1 cellular context compared by ENCODE assay signal in the genomic region with DNA sequence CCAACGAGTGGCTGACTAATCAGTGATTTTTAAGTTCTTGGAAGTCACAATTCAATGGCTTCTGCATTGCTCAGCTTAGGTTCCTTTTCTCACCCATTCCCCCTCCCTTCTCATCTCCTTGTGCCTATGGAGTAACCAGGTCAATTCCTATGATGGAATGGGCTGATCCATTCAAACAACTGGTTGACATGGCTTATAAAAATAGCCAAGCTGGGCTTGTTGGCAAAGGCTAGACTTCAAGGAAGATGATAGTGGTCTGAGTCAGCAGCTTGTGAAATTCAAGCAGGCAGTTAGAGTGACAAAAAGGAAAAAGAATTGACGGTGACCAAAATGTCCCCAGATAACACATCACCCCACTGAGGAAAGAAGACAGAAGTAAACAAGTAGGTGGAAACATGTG.
A peak's percentile ranks its signal among the peaks of the same experiment; 100 is the strongest.
TF ChIP-seq lines count a peak whose summit lies in the region.

No MANE protein-coding gene starts in this region.

TF ChIP-seq in IMR-90, 13 proteins besides CTCF, POLR2A, EP300 and RAD21:
- TF ChIP-seq CEBPB (IDR thresholded peaks at IDR 0.05; ENCODE audit: low read depth, low read length) (peak; percentile 86), FOS (IDR thresholded peaks at IDR 0.05; ENCODE audit: low read depth, low read length) (peak; percentile 58), MAFK (IDR thresholded peaks at IDR 0.05; ENCODE audit: low read depth, low read length) (peak; percentile 65; the same call in 1 of the 2 replicates), MXI1 (IDR thresholded peaks at IDR 0.05; ENCODE audit: borderline replicate concordance, low read depth, low read length) (no peak)
- TF ChIP-seq, protein P1, sequence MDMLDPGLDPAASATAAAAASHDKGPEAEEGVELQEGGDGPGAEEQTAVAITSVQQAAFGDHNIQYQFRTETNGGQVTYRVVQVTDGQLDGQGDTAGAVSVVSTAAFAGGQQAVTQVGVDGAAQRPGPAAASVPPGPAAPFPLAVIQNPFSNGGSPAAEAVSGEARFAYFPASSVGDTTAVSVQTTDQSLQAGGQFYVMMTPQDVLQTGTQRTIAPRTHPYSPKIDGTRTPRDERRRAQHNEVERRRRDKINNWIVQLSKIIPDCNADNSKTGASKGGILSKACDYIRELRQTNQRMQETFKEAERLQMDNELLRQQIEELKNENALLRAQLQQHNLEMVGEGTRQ (IDR thresholded peaks at IDR 0.05; ENCODE audit: low read depth, low read length) = no peak
